Comparison of ENCODE assay signal across 17 cellular contexts in genomic region chr1:233282582-233282886, GRCh38. TPM values are rescaled to one million over a fixed set of nuclear protein-coding genes. Genes with fewer than 3 reads are reported as not detected.
DNase-seq lines count a peak whose midpoint lies in the region; ATAC-seq and TF ChIP-seq lines count a peak whose summit lies in the region.
"Had no signal": no experiment of that assay in that cellular context is flagged by ENCODE, and none has a peak within 500 bp of the region (broad histone marks: within the 10 kb centered on the region; RNA-seq: fewer than 3 reads in every experiment).

No MANE protein-coding gene starts in this region.

- intact Hi-C loops in activated CD4-positive, alpha-beta T cell treated with anti-CD3 and anti-CD28 coated beads for 36 hours (cut with DNase I, micrococcal nuclease) = loop anchor here in 1 of 2 experiments (1.0 kb wide), 1 partner anchor 13 kb away; the partner anchor contains the start of gene PCNX2
- intact Hi-C loops in activated T-helper 1 cell treated with anti-CD3 and anti-CD28 coated beads, Interleukin-12 subunit alpha, Interleukin-12 subunit beta, Interleukin-2, Interleukin-4 antibody, amounts not matched to agents 30 ng/mL and 10 ng/mL and 1 ng/mL, durations not matched to agents 14 hours and 24 hours and 36 hours (cut with micrococcal nuclease) = loop anchor here (1.0 to 5.0 kb wide), 3 partner anchors 13 to 330 kb away; partner anchors contain the start of genes NTPCR and PCNX2
- intact Hi-C loops in natural killer cell (cut with micrococcal nuclease) = no loop called here

- H3K27ac Mint-ChIP-seq in activated CD4-positive, alpha-beta T cell treated with anti-CD3 and anti-CD28 coated beads for 36 hours = peak overlapping the region; percentile 93
- peak overlapping the region; percentile 91 for H3K27ac Mint-ChIP-seq in activated T-helper 1 cell treated with anti-CD3 and anti-CD28 coated beads, Interleukin-12 subunit alpha, Interleukin-12 subunit beta, Interleukin-2, Interleukin-4 antibody, amounts not matched to agents 30 ng/mL and 10 ng/mL and 1 ng/mL, durations not matched to agents 14 hours and 24 hours and 36 hours
- H3K27ac Mint-ChIP-seq in natural killer cell = peak overlapping the region; percentile 34 to 35

- H3K27me3 Mint-ChIP-seq in activated CD4-positive, alpha-beta T cell treated with anti-CD3 and anti-CD28 coated beads for 36 hours = no peaks in the 10 kb centered on the region
- H3K27me3 Mint-ChIP-seq in activated T-helper 1 cell treated with anti-CD3 and anti-CD28 coated beads, Interleukin-12 subunit alpha, Interleukin-12 subunit beta, Interleukin-2, Interleukin-4 antibody, amounts not matched to agents 30 ng/mL and 10 ng/mL and 1 ng/mL, durations not matched to agents 14 hours and 24 hours and 36 hours (ENCODE audit: insufficient read depth) = no peaks in the 10 kb centered on the region
- no peaks in the 10 kb centered on the region for H3K27me3 Mint-ChIP-seq in natural killer cell (ENCODE audit: low read depth in 2 of 2)

- POLR2A ChIA-PET in activated CD4-positive, alpha-beta T cell treated with anti-CD3 and anti-CD28 coated beads for 36 hours (lab: Charles Lee) = no interaction called here

- CTCF ChIA-PET in activated CD4-positive, alpha-beta T cell treated with anti-CD3 and anti-CD28 coated beads for 36 hours (lab: Charles Lee) = interaction anchor here (1.5 kb wide), 1 partner anchor 12 kb away, joined by 4 read pairs; no protein-coding TSS in a partner anchor

- no peaks in the 10 kb centered on the region for H3K9me3 Mint-ChIP-seq in activated CD4-positive, alpha-beta T cell treated with anti-CD3 and anti-CD28 coated beads for 36 hours (ENCODE audit: low read depth)
- no peaks in the 10 kb centered on the region for H3K9me3 Mint-ChIP-seq in activated T-helper 1 cell treated with anti-CD3 and anti-CD28 coated beads, Interleukin-12 subunit alpha, Interleukin-12 subunit beta, Interleukin-2, Interleukin-4 antibody, amounts not matched to agents 30 ng/mL and 10 ng/mL and 1 ng/mL, durations not matched to agents 14 hours and 24 hours and 36 hours
- H3K9me3 Mint-ChIP-seq in natural killer cell = no peaks in the 10 kb centered on the region
- H3K9me3 Mint-ChIP-seq: CD14-positive monocyte had no signal

- peak; percentile 47 for ATAC-seq in activated CD4-positive, alpha-beta T cell treated with anti-CD3 and anti-CD28 coated beads for 36 hours
- ATAC-seq in GM19455 (IDR thresholded peaks at IDR 0.05; ENCODE audit: unreplicated experiment) = peak; percentile 14
- ATAC-seq in natural killer cell = no peak
- ATAC-seq in HG03457 (IDR thresholded peaks at IDR 0.05; ENCODE audit: unreplicated experiment) = no peak
- ATAC-seq: psoas muscle had no signal

- peaks cover 14% of the 10 kb centered on the region for H3K36me3 Mint-ChIP-seq in activated CD4-positive, alpha-beta T cell treated with anti-CD3 and anti-CD28 coated beads for 36 hours (ENCODE audit: low read depth)
- peaks cover 29% of the 10 kb centered on the region for H3K36me3 Mint-ChIP-seq in activated T-helper 1 cell treated with anti-CD3 and anti-CD28 coated beads, Interleukin-12 subunit alpha, Interleukin-12 subunit beta, Interleukin-2, Interleukin-4 antibody, amounts not matched to agents 30 ng/mL and 10 ng/mL and 1 ng/mL, durations not matched to agents 14 hours and 24 hours and 36 hours (ENCODE audit: low read depth)
- no peaks in the 10 kb centered on the region for H3K36me3 Mint-ChIP-seq in natural killer cell
- H3K36me3 Mint-ChIP-seq: CD14-positive monocyte had no signal

- peak overlapping the region; percentile 53 for H3K4me3 Mint-ChIP-seq in activated CD4-positive, alpha-beta T cell treated with anti-CD3 and anti-CD28 coated beads for 36 hours
- peak overlapping the region; percentile 72 for H3K4me3 Mint-ChIP-seq in activated T-helper 1 cell treated with anti-CD3 and anti-CD28 coated beads, Interleukin-12 subunit alpha, Interleukin-12 subunit beta, Interleukin-2, Interleukin-4 antibody, amounts not matched to agents 30 ng/mL and 10 ng/mL and 1 ng/mL, durations not matched to agents 14 hours and 24 hours and 36 hours
- peak overlapping the region; percentile 0 for H3K4me3 Mint-ChIP-seq in natural killer cell

- no peak for TF ChIP-seq CTCF in natural killer cell (IDR thresholded peaks at IDR 0.05)

- H3K4me1 Mint-ChIP-seq in activated CD4-positive, alpha-beta T cell treated with anti-CD3 and anti-CD28 coated beads for 36 hours = peaks cover 43% of the 10 kb centered on the region
- H3K4me1 Mint-ChIP-seq in activated T-helper 1 cell treated with anti-CD3 and anti-CD28 coated beads, Interleukin-12 subunit alpha, Interleukin-12 subunit beta, Interleukin-2, Interleukin-4 antibody, amounts not matched to agents 30 ng/mL and 10 ng/mL and 1 ng/mL, durations not matched to agents 14 hours and 24 hours and 36 hours (ENCODE audit: low read depth) = peaks cover 66% of the 10 kb centered on the region
- H3K4me1 Mint-ChIP-seq in natural killer cell = peaks cover 11 to 19% of the 10 kb centered on the region in 2 donors

- no peak for DNase-seq in activated CD4-positive, alpha-beta T cell treated with anti-CD3 and anti-CD28 coated beads for 36 hours
- no peak for DNase-seq in activated CD4-positive, alpha-beta T cell treated with anti-CD3 and anti-CD28 coated beads, Interleukin-2, amount 50 U/mL, for 1 hour
- DNase-seq in activated T-helper 1 cell treated with anti-CD3 and anti-CD28 coated beads, Interleukin-12 subunit alpha, Interleukin-12 subunit beta, Interleukin-2, Interleukin-4 antibody, amounts not matched to agents 30 ng/mL and 10 ng/mL and 1 ng/mL, durations not matched to agents 14 hours and 24 hours and 36 hours (ENCODE audit: low spot score) = no peak
- no peak for DNase-seq in natural killer cell
- DNase-seq in SKM-1 (lab: John Stamatoyannopoulos, UW; ENCODE audit: unreplicated experiment) = no peak
- no peak for DNase-seq in NCI-H1105 treated with DMSO at 0.1 percent for 48 hours (lab: John Stamatoyannopoulos, UW)
- DNase-seq: activated effector memory CD4-positive, alpha-beta T cell treated with anti-CD3 and anti-CD28 coated beads, Interleukin-2, amount 50 U/mL, for 16 hours; DMS53; GM23248; NCI-H1417 treated with DMSO at 0.1 percent for 48 hours; NCI-H2171 treated with DMSO at 0.1 percent for 48 hours; NCI-H748 treated with DMSO at 0.1 percent for 48 hours; psoas muscle; stimulated activated CD4-positive, alpha-beta T cell treated with anti-CD3 and anti-CD28 coated beads, Interleukin-4, amount 100 ng/mL, for 4 hours had no signal

RNA-seq across cellular contexts. Expression of gene PCNX2, which starts 13.0 kb away (rescaled TPM):
- total RNA-seq in activated CD4-positive, alpha-beta T cell treated with anti-CD3 and anti-CD28 coated beads for 36 hours = 10 to 100 TPM; 14.7 to 18.1 TPM
- total RNA-seq in activated T-helper 1 cell treated with anti-CD3 and anti-CD28 coated beads, Interleukin-12 subunit alpha, Interleukin-12 subunit beta, Interleukin-2, Interleukin-4 antibody, amounts not matched to agents 30 ng/mL and 10 ng/mL and 1 ng/mL, durations not matched to agents 14 hours and 24 hours and 36 hours = 33.1 and 33.7 TPM in 2 replicates
- 10 to 100 TPM; 12.9 to 25.8 (median 16.0) TPM for total RNA-seq in natural killer cell

RNA-seq across cellular contexts. Expression of gene MAP3K21, which starts 45.0 kb away (rescaled TPM):
- 1 to 10 TPM; 3.0 to 3.1 TPM for total RNA-seq in activated CD4-positive, alpha-beta T cell treated with anti-CD3 and anti-CD28 coated beads for 36 hours
- total RNA-seq in activated T-helper 1 cell treated with anti-CD3 and anti-CD28 coated beads, Interleukin-12 subunit alpha, Interleukin-12 subunit beta, Interleukin-2, Interleukin-4 antibody, amounts not matched to agents 30 ng/mL and 10 ng/mL and 1 ng/mL, durations not matched to agents 14 hours and 24 hours and 36 hours = 1.8 and 2.1 TPM in 2 replicates
- total RNA-seq in natural killer cell = under 1 TPM; 0.14 to 0.70 (median 0.27) TPM
- total RNA-seq: GM23248 had no signal

Comparison
In these comparisons a context has a peak if more than half of its experiments do, and no peak if none do; other contexts are left out.
1. ATAC-seq: peak in activated CD4-positive, alpha-beta T cell treated with anti-CD3 and anti-CD28 coated beads for 36 hours (single experiment) and GM19455 (single experiment); none in natural killer cell (0 of 3) and HG03457 (single experiment).
2. H3K27ac Mint-ChIP-seq: peak in every context shown above with its lines; median percentile 93 in activated CD4-positive, alpha-beta T cell treated with anti-CD3 and anti-CD28 coated beads for 36 hours; 91 in activated T-helper 1 cell treated with anti-CD3 and anti-CD28 coated beads, Interleukin-12 subunit alpha, Interleukin-12 subunit beta, Interleukin-2, Interleukin-4 antibody, amounts not matched to agents 30 ng/mL and 10 ng/mL and 1 ng/mL, durations not matched to agents 14 hours and 24 hours and 36 hours; 34 in natural killer cell.
3. H3K4me3 Mint-ChIP-seq: peak in every context shown above with its lines; median percentile 72 in activated T-helper 1 cell treated with anti-CD3 and anti-CD28 coated beads, Interleukin-12 subunit alpha, Interleukin-12 subunit beta, Interleukin-2, Interleukin-4 antibody, amounts not matched to agents 30 ng/mL and 10 ng/mL and 1 ng/mL, durations not matched to agents 14 hours and 24 hours and 36 hours; 53 in activated CD4-positive, alpha-beta T cell treated with anti-CD3 and anti-CD28 coated beads for 36 hours; 0 in natural killer cell.